ENCODE assay signal across 1 cellular context in genomic region chr11:44579172-44579804, GRCh38.
TF ChIP-seq lines count a peak whose summit lies in the region.

No MANE protein-coding gene starts in this region.

TF ChIP-seq in GM23338, 12 proteins besides CTCF, POLR2A, EP300 and RAD21 (continued from another document):
- TF ChIP-seq, protein P1, sequence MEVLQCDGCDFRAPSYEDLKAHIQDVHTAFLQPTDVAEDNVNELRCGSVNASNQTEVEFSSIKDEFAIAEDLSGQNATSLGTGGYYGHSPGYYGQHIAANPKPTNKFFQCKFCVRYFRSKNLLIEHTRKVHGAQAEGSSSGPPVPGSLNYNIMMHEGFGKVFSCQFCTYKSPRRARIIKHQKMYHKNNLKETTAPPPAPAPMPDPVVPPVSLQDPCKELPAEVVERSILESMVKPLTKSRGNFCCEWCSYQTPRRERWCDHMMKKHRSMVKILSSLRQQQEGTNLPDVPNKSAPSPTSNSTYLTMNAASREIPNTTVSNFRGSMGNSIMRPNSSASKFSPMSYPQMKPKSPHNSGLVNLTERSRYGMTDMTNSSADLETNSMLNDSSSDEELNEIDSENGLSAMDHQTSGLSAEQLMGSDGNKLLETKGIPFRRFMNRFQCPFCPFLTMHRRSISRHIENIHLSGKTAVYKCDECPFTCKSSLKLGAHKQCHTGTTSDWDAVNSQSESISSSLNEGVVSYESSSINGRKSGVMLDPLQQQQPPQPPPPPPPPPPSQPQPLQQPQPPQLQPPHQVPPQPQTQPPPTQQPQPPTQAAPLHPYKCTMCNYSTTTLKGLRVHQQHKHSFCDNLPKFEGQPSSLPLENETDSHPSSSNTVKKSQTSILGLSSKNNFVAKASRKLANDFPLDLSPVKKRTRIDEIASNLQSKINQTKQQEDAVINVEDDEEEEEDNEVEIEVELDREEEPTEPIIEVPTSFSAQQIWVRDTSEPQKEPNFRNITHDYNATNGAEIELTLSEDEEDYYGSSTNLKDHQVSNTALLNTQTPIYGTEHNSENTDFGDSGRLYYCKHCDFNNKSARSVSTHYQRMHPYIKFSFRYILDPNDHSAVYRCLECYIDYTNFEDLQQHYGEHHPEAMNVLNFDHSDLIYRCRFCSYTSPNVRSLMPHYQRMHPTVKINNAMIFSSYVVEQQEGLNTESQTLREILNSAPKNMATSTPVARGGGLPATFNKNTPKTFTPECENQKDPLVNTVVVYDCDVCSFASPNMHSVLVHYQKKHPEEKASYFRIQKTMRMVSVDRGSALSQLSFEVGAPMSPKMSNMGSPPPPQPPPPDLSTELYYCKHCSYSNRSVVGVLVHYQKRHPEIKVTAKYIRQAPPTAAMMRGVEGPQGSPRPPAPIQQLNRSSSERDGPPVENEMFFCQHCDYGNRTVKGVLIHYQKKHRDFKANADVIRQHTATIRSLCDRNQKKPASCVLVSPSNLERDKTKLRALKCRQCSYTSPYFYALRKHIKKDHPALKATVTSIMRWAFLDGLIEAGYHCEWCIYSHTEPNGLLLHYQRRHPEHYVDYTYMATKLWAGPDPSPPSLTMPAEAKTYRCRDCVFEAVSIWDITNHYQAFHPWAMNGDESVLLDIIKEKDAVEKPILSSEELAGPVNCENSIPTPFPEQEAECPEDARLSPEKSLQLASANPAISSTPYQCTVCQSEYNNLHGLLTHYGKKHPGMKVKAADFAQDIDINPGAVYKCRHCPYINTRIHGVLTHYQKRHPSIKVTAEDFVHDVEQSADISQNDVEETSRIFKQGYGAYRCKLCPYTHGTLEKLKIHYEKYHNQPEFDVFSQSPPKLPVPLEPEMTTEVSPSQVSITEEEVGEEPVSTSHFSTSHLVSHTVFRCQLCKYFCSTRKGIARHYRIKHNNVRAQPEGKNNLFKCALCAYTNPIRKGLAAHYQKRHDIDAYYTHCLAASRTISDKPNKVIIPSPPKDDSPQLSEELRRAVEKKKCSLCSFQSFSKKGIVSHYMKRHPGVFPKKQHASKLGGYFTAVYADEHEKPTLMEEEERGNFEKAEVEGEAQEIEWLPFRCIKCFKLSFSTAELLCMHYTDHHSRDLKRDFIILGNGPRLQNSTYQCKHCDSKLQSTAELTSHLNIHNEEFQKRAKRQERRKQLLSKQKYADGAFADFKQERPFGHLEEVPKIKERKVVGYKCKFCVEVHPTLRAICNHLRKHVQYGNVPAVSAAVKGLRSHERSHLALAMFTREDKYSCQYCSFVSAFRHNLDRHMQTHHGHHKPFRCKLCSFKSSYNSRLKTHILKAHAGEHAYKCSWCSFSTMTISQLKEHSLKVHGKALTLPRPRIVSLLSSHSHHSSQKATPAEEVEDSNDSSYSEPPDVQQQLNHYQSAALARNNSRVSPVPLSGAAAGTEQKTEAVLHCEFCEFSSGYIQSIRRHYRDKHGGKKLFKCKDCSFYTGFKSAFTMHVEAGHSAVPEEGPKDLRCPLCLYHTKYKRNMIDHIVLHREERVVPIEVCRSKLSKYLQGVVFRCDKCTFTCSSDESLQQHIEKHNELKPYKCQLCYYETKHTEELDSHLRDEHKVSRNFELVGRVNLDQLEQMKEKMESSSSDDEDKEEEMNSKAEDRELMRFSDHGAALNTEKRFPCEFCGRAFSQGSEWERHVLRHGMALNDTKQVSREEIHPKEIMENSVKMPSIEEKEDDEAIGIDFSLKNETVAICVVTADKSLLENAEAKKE (CRISPR knock-in tag; IDR thresholded peaks at IDR 0.05): no peak
- TF ChIP-seq NANOG (IDR thresholded peaks at IDR 0.05; ENCODE audit: borderline replicate concordance) (no peak), JUNB (IDR thresholded peaks at IDR 0.05; ENCODE audit: unreplicated experiment) (no peak), ZNF114 (CRISPR knock-in tag; IDR thresholded peaks at IDR 0.05) (no peak), ZNF331 (CRISPR knock-in tag; IDR thresholded peaks at IDR 0.05; ENCODE audit: low read depth) (no peak), EZH2 (IDR thresholded peaks at IDR 0.05; ENCODE audit: low read depth, unreplicated experiment) (no peak)
